ENCODE assay signal across 20 cellular contexts in the genomic region with DNA sequence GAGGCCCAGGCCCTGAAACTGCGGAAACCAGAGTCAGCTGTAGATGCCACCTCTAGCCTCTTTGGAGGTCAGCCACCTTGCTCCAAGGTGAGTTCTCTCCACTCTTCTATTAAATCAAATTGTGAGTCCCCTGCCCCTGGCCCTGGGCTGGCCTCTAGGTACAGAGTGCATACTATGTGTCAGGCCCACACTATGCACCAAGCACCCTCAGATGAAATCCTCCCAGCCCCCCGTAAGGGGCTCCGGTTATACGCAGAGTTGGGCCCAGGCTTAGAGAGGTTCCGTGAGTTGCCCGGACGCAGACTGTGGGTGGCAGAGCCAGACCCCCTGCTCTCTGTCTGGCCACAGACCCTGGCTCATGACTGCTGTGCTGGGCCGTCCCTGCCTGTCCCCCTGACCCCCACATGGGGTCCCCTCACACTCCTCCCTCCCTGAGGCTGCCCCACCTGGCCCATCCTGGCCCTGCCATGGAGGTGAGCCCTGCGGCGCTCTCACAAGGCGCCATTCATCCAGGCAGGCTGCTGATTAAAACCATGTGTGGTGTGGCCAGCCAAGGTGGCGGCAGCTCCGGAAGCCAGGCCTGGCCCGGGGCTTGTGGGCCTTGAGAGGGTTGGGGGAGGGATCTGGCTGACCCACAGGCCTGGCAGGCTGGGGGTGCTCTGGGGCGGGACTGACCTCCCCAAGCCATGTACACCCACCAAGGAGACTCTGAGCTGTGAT.
DNase-seq lines count a peak whose midpoint lies in the region; ATAC-seq and TF ChIP-seq lines count a peak whose summit lies in the region.
"Had no signal": no experiment of that assay in that cellular context is flagged by ENCODE, and none has a peak within 500 bp of the region (broad histone marks: within the 10 kb centered on the region; RNA-seq: fewer than 3 reads in every experiment).

No MANE protein-coding gene starts in this region.

- POLR2A ChIA-PET in activated naive CD8-positive, alpha-beta T cell treated with anti-CD3 and anti-CD28 coated beads, Interleukin-2, amount 10 ng/mL, durations not matched to agents 7 days and 5 days (lab: Charles Lee) = no interaction called here
- POLR2A ChIA-PET in Panc1 (lab: Charles Lee) = no interaction called here

- H3K27me3 Mint-ChIP-seq in activated naive CD8-positive, alpha-beta T cell treated with anti-CD3 and anti-CD28 coated beads, Interleukin-2, amount 10 ng/mL, durations not matched to agents 7 days and 5 days = no peaks in the 10 kb centered on the region
- no peaks in the 10 kb centered on the region for H3K27me3 Mint-ChIP-seq in activated naive CD8-positive, alpha-beta T cell treated with anti-CD3 and anti-CD28 coated beads for 36 hours
- H3K27me3 Mint-ChIP-seq in activated T-cell treated with anti-CD3 and anti-CD28 coated beads, Interleukin-2, amount 50 U/mL, for 24 hours = no peaks in the 10 kb centered on the region
- H3K27me3 Mint-ChIP-seq: activated CD4-positive, alpha-beta T cell treated with anti-CD3 and anti-CD28 coated beads, Interleukin-2, amount 10 ng/mL, durations not matched to agents 7 days and 5 days; activated naive CD8-positive, alpha-beta T cell; B cell had no signal

- TF ChIP-seq CTCF in Panc1 (IDR thresholded peaks at IDR 0.05) (no peak), sigmoid colon (IDR thresholded peaks at IDR 0.05) (no peak)

- BruUV-seq in Panc1 (replicated peaks; lab: Mats Ljungman, UMichigan) = no TSS peak

- TF ChIP-seq EP300 in sigmoid colon (IDR thresholded peaks at IDR 0.05) = no peak

- CTCF ChIA-PET in Panc1 (lab: Charles Lee) = interaction anchor here (0.7 to 1.0 kb wide), 2 partner anchors 8 to 67 kb away, joined by 3 to 4 read pairs; no protein-coding TSS in a partner anchor

- in situ Hi-C loops in Panc1 (cut with HindIII; ENCODE audit: low pct_unique_long_range_greater_than_20kb, low sequenced_read_pairs) = no loop called here

- H3K4me3 ChIP-seq in Panc1 (ENCODE audit: low read depth in 2 of 2, low read length in 2 of 2) (no peak overlapping the region), sigmoid colon (no peak overlapping the region)
- H3K4me3 ChIP-seq: dorsolateral prefrontal cortex had no signal

- H3K36me3 ChIP-seq in Panc1 (ENCODE audit: control insufficient read depth, insufficient read depth, low read length) (no peaks in the 10 kb centered on the region), sigmoid colon (no peaks in the 10 kb centered on the region)

- H3K27ac Mint-ChIP-seq in activated naive CD8-positive, alpha-beta T cell treated with anti-CD3 and anti-CD28 coated beads, Interleukin-2, amount 10 ng/mL, durations not matched to agents 7 days and 5 days = no peak overlapping the region
- H3K27ac Mint-ChIP-seq in activated naive CD8-positive, alpha-beta T cell treated with anti-CD3 and anti-CD28 coated beads for 36 hours = no peak overlapping the region
- no peak overlapping the region for H3K27ac Mint-ChIP-seq in activated T-cell treated with anti-CD3 and anti-CD28 coated beads, Interleukin-2, amount 50 U/mL, for 24 hours
- H3K27ac Mint-ChIP-seq: activated CD4-positive, alpha-beta T cell treated with anti-CD3 and anti-CD28 coated beads, Interleukin-2, amount 10 ng/mL, durations not matched to agents 7 days and 5 days; activated naive CD8-positive, alpha-beta T cell; B cell; naive thymus-derived CD8-positive, alpha-beta T cell had no signal

- H3K9me3 ChIP-seq in Panc1 (ENCODE audit: control insufficient read depth, insufficient read depth, low read depth, low read length) (no peaks in the 10 kb centered on the region), sigmoid colon (no peaks in the 10 kb centered on the region)

- intact Hi-C loops in Panc1 (cut with micrococcal nuclease; ENCODE audit: unreplicated experiment) (no loop called here), sigmoid colon (cut with DNase I) (no loop called here)

- peak; percentile 19 for DNase-seq in activated naive CD8-positive, alpha-beta T cell treated with anti-CD3 and anti-CD28 coated beads, Interleukin-2, amount 10 ng/mL, durations not matched to agents 7 days and 5 days
- no peak for DNase-seq in activated naive CD8-positive, alpha-beta T cell treated with anti-CD3 and anti-CD28 coated beads for 36 hours
- DNase-seq in Panc1 (ENCODE audit: low read depth, low spot score) = no peak
- peak; percentile 41 for DNase-seq in iris pigment epithelial cell (ENCODE audit: low read depth)
- DNase-seq in sigmoid colon = peak; percentile 56
- DNase-seq in activated T-cell treated with anti-CD3 and anti-CD28 coated beads, Interleukin-2, amount 50 U/mL, for 24 hours = no peak
- DNase-seq in NK-92 (lab: John Stamatoyannopoulos, UW; ENCODE audit: unreplicated experiment) = no peak
- DNase-seq: activated CD4-positive, alpha-beta T cell treated with anti-CD3 and anti-CD28 coated beads, Interleukin-2, amount 10 ng/mL, durations not matched to agents 7 days and 5 days; GDM1; Karpas-422; midbrain; naive thymus-derived CD8-positive, alpha-beta T cell; NCI-H1694; NCI-H2171 treated with DMSO at 0.1 percent for 48 hours; NCI-H524 treated with DMSO at 0.1 percent for 48 hours; RPMI8226 had no signal

- 90 to 92% methylated on average over 15 of the region's 15 CpGs for WGBS in sigmoid colon, 2 donors

- no peaks in the 10 kb centered on the region for H3K9me3 Mint-ChIP-seq in activated naive CD8-positive, alpha-beta T cell treated with anti-CD3 and anti-CD28 coated beads, Interleukin-2, amount 10 ng/mL, durations not matched to agents 7 days and 5 days
- H3K9me3 Mint-ChIP-seq in activated naive CD8-positive, alpha-beta T cell treated with anti-CD3 and anti-CD28 coated beads for 36 hours = no peaks in the 10 kb centered on the region
- H3K9me3 Mint-ChIP-seq in activated T-cell treated with anti-CD3 and anti-CD28 coated beads, Interleukin-2, amount 50 U/mL, for 24 hours = no peaks in the 10 kb centered on the region
- H3K9me3 Mint-ChIP-seq: activated CD4-positive, alpha-beta T cell treated with anti-CD3 and anti-CD28 coated beads, Interleukin-2, amount 10 ng/mL, durations not matched to agents 7 days and 5 days; naive thymus-derived CD8-positive, alpha-beta T cell had no signal

- no peak for ATAC-seq in activated naive CD8-positive, alpha-beta T cell treated with anti-CD3 and anti-CD28 coated beads, Interleukin-2, amount 10 ng/mL, durations not matched to agents 7 days and 5 days (ENCODE audit: low read depth)
- peak; percentile 13; the same call in 1 of the 2 replicates for ATAC-seq in Panc1
- ATAC-seq in HG03280 (IDR thresholded peaks at IDR 0.05; ENCODE audit: unreplicated experiment) = no peak
- ATAC-seq: naive thymus-derived CD8-positive, alpha-beta T cell had no signal

- no peaks in the 10 kb centered on the region for H3K27me3 ChIP-seq in Panc1 (ENCODE audit: control insufficient read depth, insufficient read depth, low read length)
- H3K27me3 ChIP-seq in sigmoid colon = no peaks in the 10 kb centered on the region
- H3K27me3 ChIP-seq: dorsolateral prefrontal cortex had no signal

- H3K4me3 Mint-ChIP-seq in activated naive CD8-positive, alpha-beta T cell treated with anti-CD3 and anti-CD28 coated beads, Interleukin-2, amount 10 ng/mL, durations not matched to agents 7 days and 5 days = no peak overlapping the region
- H3K4me3 Mint-ChIP-seq in activated naive CD8-positive, alpha-beta T cell treated with anti-CD3 and anti-CD28 coated beads for 36 hours = no peak overlapping the region
- H3K4me3 Mint-ChIP-seq in activated T-cell treated with anti-CD3 and anti-CD28 coated beads, Interleukin-2, amount 50 U/mL, for 24 hours = no peak overlapping the region
- H3K4me3 Mint-ChIP-seq: activated CD4-positive, alpha-beta T cell treated with anti-CD3 and anti-CD28 coated beads, Interleukin-2, amount 10 ng/mL, durations not matched to agents 7 days and 5 days; activated naive CD8-positive, alpha-beta T cell; B cell; naive thymus-derived CD8-positive, alpha-beta T cell had no signal

- H3K4me1 ChIP-seq in Panc1 (ENCODE audit: control insufficient read depth, insufficient read depth, low read length) = no peaks in the 10 kb centered on the region; the same call in 1 of the 2 replicates
- no peaks in the 10 kb centered on the region for H3K4me1 ChIP-seq in sigmoid colon

- no peak overlapping the region for H3K27ac ChIP-seq in Panc1 (ENCODE audit: low read length)
- no peak overlapping the region for H3K27ac ChIP-seq in sigmoid colon
- H3K27ac ChIP-seq: dorsolateral prefrontal cortex had no signal

- no peak for TF ChIP-seq POLR2A in sigmoid colon (IDR thresholded peaks at IDR 0.05)

- H3K4me1 Mint-ChIP-seq in activated naive CD8-positive, alpha-beta T cell treated with anti-CD3 and anti-CD28 coated beads, Interleukin-2, amount 10 ng/mL, durations not matched to agents 7 days and 5 days = no peaks in the 10 kb centered on the region
- no peaks in the 10 kb centered on the region for H3K4me1 Mint-ChIP-seq in activated naive CD8-positive, alpha-beta T cell treated with anti-CD3 and anti-CD28 coated beads for 36 hours
- H3K4me1 Mint-ChIP-seq in activated T-cell treated with anti-CD3 and anti-CD28 coated beads, Interleukin-2, amount 50 U/mL, for 24 hours (ENCODE audit: low read depth) = no peaks in the 10 kb centered on the region
- H3K4me1 Mint-ChIP-seq: activated CD4-positive, alpha-beta T cell treated with anti-CD3 and anti-CD28 coated beads, Interleukin-2, amount 10 ng/mL, durations not matched to agents 7 days and 5 days; B cell; naive thymus-derived CD8-positive, alpha-beta T cell had no signal

- no peaks in the 10 kb centered on the region for H3K36me3 Mint-ChIP-seq in activated naive CD8-positive, alpha-beta T cell treated with anti-CD3 and anti-CD28 coated beads, Interleukin-2, amount 10 ng/mL, durations not matched to agents 7 days and 5 days
- no peaks in the 10 kb centered on the region for H3K36me3 Mint-ChIP-seq in activated naive CD8-positive, alpha-beta T cell treated with anti-CD3 and anti-CD28 coated beads for 36 hours
- H3K36me3 Mint-ChIP-seq in activated T-cell treated with anti-CD3 and anti-CD28 coated beads, Interleukin-2, amount 50 U/mL, for 24 hours (ENCODE audit: low read depth) = no peaks in the 10 kb centered on the region
- H3K36me3 Mint-ChIP-seq: activated naive CD8-positive, alpha-beta T cell; naive thymus-derived CD8-positive, alpha-beta T cell had no signal

Comparison
In these comparisons a context has a peak if more than half of its experiments do, and no peak if none do; other contexts are left out.
1. DNase-seq: peak in activated naive CD8-positive, alpha-beta T cell treated with anti-CD3 and anti-CD28 coated beads, Interleukin-2, amount 10 ng/mL, durations not matched to agents 7 days and 5 days (single experiment), iris pigment epithelial cell (single experiment) and sigmoid colon (single experiment); none in activated naive CD8-positive, alpha-beta T cell treated with anti-CD3 and anti-CD28 coated beads for 36 hours (single experiment), Panc1 (single experiment), activated T-cell treated with anti-CD3 and anti-CD28 coated beads, Interleukin-2, amount 50 U/mL, for 24 hours (single experiment) and NK-92 (single experiment).